Comparison of ENCODE assay signal across 23 cellular contexts in the genomic region with DNA sequence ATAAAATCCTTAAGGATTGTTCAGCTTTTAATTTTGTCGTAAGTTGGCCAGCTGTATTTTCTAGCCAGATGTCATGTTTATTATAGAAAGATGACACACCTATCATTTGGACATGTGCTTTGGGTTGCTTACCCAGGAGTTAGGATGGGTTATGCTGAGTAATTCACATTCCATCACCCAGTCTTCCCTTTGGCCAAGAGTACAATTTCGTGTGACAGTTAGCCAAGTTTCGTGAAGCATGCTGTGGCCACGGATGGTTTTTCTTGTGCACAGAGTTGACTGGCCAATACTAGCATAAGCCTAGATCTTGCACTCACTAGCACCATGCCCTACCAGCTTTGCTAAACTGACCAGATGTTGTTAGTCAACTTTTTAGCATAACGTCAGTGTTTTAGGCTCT. TPM values are rescaled to one million over a fixed set of nuclear protein-coding genes. Genes with fewer than 3 reads are reported as not detected.
DNase-seq lines count a peak whose midpoint lies in the region; ATAC-seq and TF ChIP-seq lines count a peak whose summit lies in the region.
"Had no signal": no experiment of that assay in that cellular context is flagged by ENCODE, and none has a peak within 500 bp of the region (broad histone marks: within the 10 kb centered on the region; RNA-seq: fewer than 3 reads in every experiment).

No MANE protein-coding gene starts in this region.

- ATAC-seq in gastrocnemius medialis: peak; percentile 79 to 82
- ATAC-seq: foreskin keratinocyte; left colon; naive thymus-derived CD4-positive, alpha-beta T cell; stimulated activated effector memory CD8-positive, alpha-beta T cell treated with anti-CD3 and anti-CD28 coated beads, Interleukin-12 subunit alpha, Interleukin-12 subunit beta, amount 100 ng/mL, for 72 hours had no signal

- TF ChIP-seq CTCF in HEK293 (tag by site-specific recombination; IDR thresholded peaks at IDR 0.05): no peak
- TF ChIP-seq CTCF in gastrocnemius medialis (IDR thresholded peaks at IDR 0.05 in 4 of 5, conservative IDR thresholded peaks at IDR 0.05 in 1 of 5): no peak

- H3K36me3 ChIP-seq in HEK293 (ENCODE audit: control insufficient read depth in 2 of 2, insufficient read depth in 1 of 2, low read length in 2 of 2) (no peaks in the 10 kb centered on the region), gastrocnemius medialis (no peaks in the 10 kb centered on the region)
- H3K36me3 ChIP-seq: spleen, vagina, WERI-Rb-1 had no signal

- H3K9me3 ChIP-seq in HEK293 (ENCODE audit: control insufficient read depth, insufficient read depth, low read depth, low read length) (no peaks in the 10 kb centered on the region), gastrocnemius medialis (no peaks in the 10 kb centered on the region)
- H3K9me3 ChIP-seq: spleen, vagina had no signal

- H3K27ac ChIP-seq in HEK293 (ENCODE audit: extremely low read depth, low read depth, low read length): no peak overlapping the region
- H3K27ac ChIP-seq in gastrocnemius medialis: peak overlapping the region; percentile 94 to 97 (median 96)
- H3K27ac ChIP-seq: foreskin keratinocyte, spleen, vagina, WERI-Rb-1 had no signal

- intact Hi-C loops in gastrocnemius medialis (cut with DNase I; ENCODE audit: low total_unique reads): loop anchor here (10.0 kb wide), 1 partner anchor 631 kb away; a partner anchor contains a TSS

- no peak overlapping the region for H3K4me3 ChIP-seq in HEK293 (ENCODE audit: low read depth, low read length)
- H3K4me3 ChIP-seq in gastrocnemius medialis: peak overlapping the region in 1 of 4 donors; percentile 8
- H3K4me3 ChIP-seq: spleen, vagina had no signal

- TF ChIP-seq POLR2A in gastrocnemius medialis (IDR thresholded peaks at IDR 0.05): no peak

- H3K27me3 ChIP-seq in gastrocnemius medialis: no peaks in the 10 kb centered on the region
- H3K27me3 ChIP-seq: foreskin keratinocyte, spleen, vagina had no signal

- peaks cover 13% of the 10 kb centered on the region for H3K4me1 ChIP-seq in HEK293 (ENCODE audit: control insufficient read depth, insufficient read depth, low read length)
- peaks cover 88 to 91% of the 10 kb centered on the region in 2 donors for H3K4me1 ChIP-seq in gastrocnemius medialis

- DNase-seq in EH (ENCODE audit: low read depth) (peak; percentile 73), cerebellum (ENCODE audit: low spot score) (peak; percentile 37), gastrocnemius medialis (peak; percentile 64 to 73), SHP77 (lab: John Stamatoyannopoulos, UW) (no peak), OCI-M1 (lab: John Stamatoyannopoulos, UW) (no peak), NCI-H2227 (lab: John Stamatoyannopoulos, UW; ENCODE audit: unreplicated experiment) (no peak)
- DNase-seq: activated CD4-positive, alpha-beta T cell treated with anti-CD3 and anti-CD28 coated beads, Interleukin-2, amount 10 ng/mL, durations not matched to agents 7 days and 5 days; activated naive CD4-positive, alpha-beta T cell treated with anti-CD3 and anti-CD28 coated beads, Interleukin-2, amount 50 U/mL, for 16 hours; anterior cingulate cortex; CD4-positive, alpha-beta memory T cell; foreskin keratinocyte; GF-D8; KG1; left colon; MV-4-11; naive thymus-derived CD4-positive, alpha-beta T cell; NCI-H1694; spleen; stimulated activated CD4-positive, alpha-beta T cell treated with anti-CD3 and anti-CD28 coated beads, Interleukin-2, amount 100 ng/mL, for 48 hours; WERI-Rb-1 had no signal

- in situ Hi-C loops in gastrocnemius medialis (cut with MboI; ENCODE audit: low sequenced_read_pairs in 4 of 4): no loop called here

- CTCF ChIA-PET in HEK293 (lab: Yijun Ruan, JAX): interaction anchor here (0.7 to 2.2 kb wide), 7 partner anchors 10 to 327 kb away, joined by 3 to 18 read pairs (median 4); no protein-coding TSS in a partner anchor

- POLR2A ChIA-PET in HEK293 (lab: Yijun Ruan, JAX): no interaction called here

TF ChIP-seq in HEK293, 187 proteins besides CTCF, POLR2A, EP300 and RAD21:
- TF ChIP-seq, protein P1, sequence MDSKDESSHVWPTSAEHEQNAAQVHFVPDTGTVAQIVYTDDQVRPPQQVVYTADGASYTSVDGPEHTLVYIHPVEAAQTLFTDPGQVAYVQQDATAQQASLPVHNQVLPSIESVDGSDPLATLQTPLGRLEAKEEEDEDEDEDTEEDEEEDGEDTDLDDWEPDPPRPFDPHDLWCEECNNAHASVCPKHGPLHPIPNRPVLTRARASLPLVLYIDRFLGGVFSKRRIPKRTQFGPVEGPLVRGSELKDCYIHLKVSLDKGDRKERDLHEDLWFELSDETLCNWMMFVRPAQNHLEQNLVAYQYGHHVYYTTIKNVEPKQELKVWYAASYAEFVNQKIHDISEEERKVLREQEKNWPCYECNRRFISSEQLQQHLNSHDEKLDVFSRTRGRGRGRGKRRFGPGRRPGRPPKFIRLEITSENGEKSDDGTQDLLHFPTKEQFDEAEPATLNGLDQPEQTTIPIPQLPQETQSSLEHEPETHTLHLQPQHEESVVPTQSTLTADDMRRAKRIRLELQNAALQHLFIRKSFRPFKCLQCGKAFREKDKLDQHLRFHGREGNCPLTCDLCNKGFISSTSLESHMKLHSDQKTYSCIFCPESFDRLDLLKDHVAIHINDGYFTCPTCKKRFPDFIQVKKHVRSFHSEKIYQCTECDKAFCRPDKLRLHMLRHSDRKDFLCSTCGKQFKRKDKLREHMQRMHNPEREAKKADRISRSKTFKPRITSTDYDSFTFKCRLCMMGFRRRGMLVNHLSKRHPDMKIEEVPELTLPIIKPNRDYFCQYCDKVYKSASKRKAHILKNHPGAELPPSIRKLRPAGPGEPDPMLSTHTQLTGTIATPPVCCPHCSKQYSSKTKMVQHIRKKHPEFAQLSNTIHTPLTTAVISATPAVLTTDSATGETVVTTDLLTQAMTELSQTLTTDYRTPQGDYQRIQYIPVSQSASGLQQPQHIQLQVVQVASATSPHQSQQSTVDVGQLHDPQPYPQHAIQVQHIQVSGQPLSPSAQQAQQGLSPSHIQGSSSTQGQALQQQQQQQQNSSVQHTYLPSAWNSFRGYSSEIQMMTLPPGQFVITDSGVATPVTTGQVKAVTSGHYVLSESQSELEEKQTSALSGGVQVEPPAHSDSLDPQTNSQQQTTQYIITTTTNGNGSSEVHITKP (tag by site-specific recombination; IDR thresholded peaks at IDR 0.05): no peak
- TF ChIP-seq ZNF140 (tag by site-specific recombination; IDR thresholded peaks at IDR 0.05) (no peak), ZNF629 (tag by site-specific recombination; IDR thresholded peaks at IDR 0.05) (no peak), ZNF157 (tag by site-specific recombination; IDR thresholded peaks at IDR 0.05) (no peak), ZNF600 (tag by site-specific recombination; IDR thresholded peaks at IDR 0.05) (0 out of 2 replicates have a peak, but pooled peaks have one; percentile 38), ZNF311 (tag by site-specific recombination; IDR thresholded peaks at IDR 0.05; ENCODE audit: borderline replicate concordance) (no peak)
- TF ChIP-seq, protein P2, sequence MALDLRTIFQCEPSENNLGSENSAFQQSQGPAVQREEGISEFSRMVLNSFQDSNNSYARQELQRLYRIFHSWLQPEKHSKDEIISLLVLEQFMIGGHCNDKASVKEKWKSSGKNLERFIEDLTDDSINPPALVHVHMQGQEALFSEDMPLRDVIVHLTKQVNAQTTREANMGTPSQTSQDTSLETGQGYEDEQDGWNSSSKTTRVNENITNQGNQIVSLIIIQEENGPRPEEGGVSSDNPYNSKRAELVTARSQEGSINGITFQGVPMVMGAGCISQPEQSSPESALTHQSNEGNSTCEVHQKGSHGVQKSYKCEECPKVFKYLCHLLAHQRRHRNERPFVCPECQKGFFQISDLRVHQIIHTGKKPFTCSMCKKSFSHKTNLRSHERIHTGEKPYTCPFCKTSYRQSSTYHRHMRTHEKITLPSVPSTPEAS (tag by site-specific recombination; IDR thresholded peaks at IDR 0.05): no peak

RNA-seq across cellular contexts. Expression of a gene that starts 5.8 kb away (rescaled TPM):
- total RNA-seq in cerebellum: 20.8 TPM
- total RNA-seq in gastrocnemius medialis: 10 to 100 TPM; 41.9 to 66.5 (median 53.9) TPM

RNA-seq across cellular contexts. Expression of a gene that starts 56.5 kb away (rescaled TPM):
- total RNA-seq in cerebellum (18.8 TPM), gastrocnemius medialis (10 to 100 TPM; 20.0 to 37.7 (median 24.9) TPM)

Comparison
In these comparisons a context has a peak if more than half of its experiments do, and no peak if none do; other contexts are left out.
1. DNase-seq: peak in EH (single experiment), cerebellum (single experiment) and gastrocnemius medialis (2 of 2); none in SHP77 (0 of 2), OCI-M1 (single experiment) and NCI-H2227 (single experiment).